1 cellular context compared by ENCODE assay signal in the genomic region with DNA sequence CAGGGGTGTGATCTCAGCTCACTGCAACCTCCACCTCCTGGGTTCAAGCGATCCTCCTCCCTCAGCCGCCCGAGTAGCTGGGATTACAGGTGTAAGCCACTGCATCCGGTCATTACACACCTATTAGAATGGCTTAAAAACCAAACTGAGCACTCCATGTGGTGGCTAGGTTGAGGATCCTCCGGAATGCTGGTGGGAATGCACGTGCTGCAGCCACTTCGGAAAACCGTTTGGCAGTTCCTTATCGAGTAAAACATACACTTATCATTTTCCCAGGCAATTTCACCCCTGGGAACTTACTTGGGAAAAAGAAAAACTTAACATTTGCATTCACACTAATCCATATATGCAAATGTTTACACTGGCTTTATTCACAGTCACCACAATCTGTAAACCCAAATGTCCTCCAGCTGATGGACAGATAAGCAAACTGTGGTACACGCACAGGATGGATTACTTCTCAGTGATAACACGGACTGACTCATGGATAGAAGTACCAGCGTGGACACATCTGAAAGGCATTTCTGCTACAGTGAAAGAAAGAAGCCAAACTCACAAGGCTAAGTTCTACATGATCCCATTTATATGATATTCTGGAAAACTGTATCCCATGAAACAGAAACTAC.
A peak's percentile ranks its signal among the peaks of the same experiment; 100 is the strongest.
TF ChIP-seq lines count a peak whose summit lies in the region.

No MANE protein-coding gene starts in this region.

TF ChIP-seq in K562, 482 proteins besides CTCF, POLR2A, EP300 and RAD21 (continues in another document):
- TF ChIP-seq RNF2 (IDR thresholded peaks at IDR 0.05) (no peak), RBM14 (IDR thresholded peaks at IDR 0.05; ENCODE audit: borderline replicate concordance, insufficient read depth, low read depth, low read length) (no peak), ZNF707 (CRISPR knock-in tag; conservative IDR thresholded peaks at IDR 0.05) (no peak), CBFA2T3 (IDR thresholded peaks at IDR 0.05) (peak; percentile 79), ZBTB49 (CRISPR knock-in tag; IDR thresholded peaks at IDR 0.05; ENCODE audit: borderline replicate concordance) (no peak), NRF1 (conservative IDR thresholded peaks at IDR 0.05 in 1 of 2, IDR thresholded peaks at IDR 0.05 in 1 of 2) (no peak), POLR2AphosphoS2 (IDR thresholded peaks at IDR 0.05; ENCODE audit: low read length) (no peak), ZNF23 (CRISPR knock-in tag; IDR thresholded peaks at IDR 0.05) (no peak), HLTF (IDR thresholded peaks at IDR 0.05) (no peak), PHTF2 (CRISPR knock-in tag; IDR thresholded peaks at IDR 0.05) (no peak), ZEB2 (IDR thresholded peaks at IDR 0.05) (no peak), RUNX1 (IDR thresholded peaks at IDR 0.05; ENCODE audit: low read depth) (no peak), TEAD1 (CRISPR knock-in tag; IDR thresholded peaks at IDR 0.05) (no peak), ZBTB8A (IDR thresholded peaks at IDR 0.05; ENCODE audit: partially characterized antibody) (no peak), SMARCA5 (IDR thresholded peaks at IDR 0.05) (no peak), FOXJ2 (tag; IDR thresholded peaks at IDR 0.05) (no peak), KAT2B (IDR thresholded peaks at IDR 0.05; ENCODE audit: low read depth, low read length) (no peak), TFAM (CRISPR knock-in tag; conservative IDR thresholded peaks at IDR 0.05) (no peak), RBM34 (IDR thresholded peaks at IDR 0.05; ENCODE audit: borderline replicate concordance, insufficient read depth, low read length) (no peak), CBX1 (IDR thresholded peaks at IDR 0.05; ENCODE audit: low read depth) (no peak), ZNF274 (IDR thresholded peaks at IDR 0.05; ENCODE audit: borderline replicate concordance, low read depth, low read length) (no peak), NBN (IDR thresholded peaks at IDR 0.05; ENCODE audit: low read depth) (no peak), ZNF507 (tag; conservative IDR thresholded peaks at IDR 0.05) (no peak), ZNF592 (IDR thresholded peaks at IDR 0.05) (no peak), ZNF318 (IDR thresholded peaks at IDR 0.05; ENCODE audit: borderline replicate concordance in 1 of 2, low read depth in 1 of 2) (no peak), HNRNPUL1 (IDR thresholded peaks at IDR 0.05; ENCODE audit: low read length) (no peak), CCNT2 (IDR thresholded peaks at IDR 0.05; ENCODE audit: borderline replicate concordance, extremely low read depth, insufficient read length, low read depth, low read length) (no peak)
- TF ChIP-seq, protein P1, sequence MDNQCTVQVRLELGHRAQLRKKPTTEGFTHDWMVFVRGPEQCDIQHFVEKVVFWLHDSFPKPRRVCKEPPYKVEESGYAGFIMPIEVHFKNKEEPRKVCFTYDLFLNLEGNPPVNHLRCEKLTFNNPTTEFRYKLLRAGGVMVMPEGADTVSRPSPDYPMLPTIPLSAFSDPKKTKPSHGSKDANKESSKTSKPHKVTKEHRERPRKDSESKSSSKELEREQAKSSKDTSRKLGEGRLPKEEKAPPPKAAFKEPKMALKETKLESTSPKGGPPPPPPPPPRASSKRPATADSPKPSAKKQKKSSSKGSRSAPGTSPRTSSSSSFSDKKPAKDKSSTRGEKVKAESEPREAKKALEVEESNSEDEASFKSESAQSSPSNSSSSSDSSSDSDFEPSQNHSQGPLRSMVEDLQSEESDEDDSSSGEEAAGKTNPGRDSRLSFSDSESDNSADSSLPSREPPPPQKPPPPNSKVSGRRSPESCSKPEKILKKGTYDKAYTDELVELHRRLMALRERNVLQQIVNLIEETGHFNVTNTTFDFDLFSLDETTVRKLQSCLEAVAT (IDR thresholded peaks at IDR 0.05) = no peak
- TF ChIP-seq, protein P2, sequence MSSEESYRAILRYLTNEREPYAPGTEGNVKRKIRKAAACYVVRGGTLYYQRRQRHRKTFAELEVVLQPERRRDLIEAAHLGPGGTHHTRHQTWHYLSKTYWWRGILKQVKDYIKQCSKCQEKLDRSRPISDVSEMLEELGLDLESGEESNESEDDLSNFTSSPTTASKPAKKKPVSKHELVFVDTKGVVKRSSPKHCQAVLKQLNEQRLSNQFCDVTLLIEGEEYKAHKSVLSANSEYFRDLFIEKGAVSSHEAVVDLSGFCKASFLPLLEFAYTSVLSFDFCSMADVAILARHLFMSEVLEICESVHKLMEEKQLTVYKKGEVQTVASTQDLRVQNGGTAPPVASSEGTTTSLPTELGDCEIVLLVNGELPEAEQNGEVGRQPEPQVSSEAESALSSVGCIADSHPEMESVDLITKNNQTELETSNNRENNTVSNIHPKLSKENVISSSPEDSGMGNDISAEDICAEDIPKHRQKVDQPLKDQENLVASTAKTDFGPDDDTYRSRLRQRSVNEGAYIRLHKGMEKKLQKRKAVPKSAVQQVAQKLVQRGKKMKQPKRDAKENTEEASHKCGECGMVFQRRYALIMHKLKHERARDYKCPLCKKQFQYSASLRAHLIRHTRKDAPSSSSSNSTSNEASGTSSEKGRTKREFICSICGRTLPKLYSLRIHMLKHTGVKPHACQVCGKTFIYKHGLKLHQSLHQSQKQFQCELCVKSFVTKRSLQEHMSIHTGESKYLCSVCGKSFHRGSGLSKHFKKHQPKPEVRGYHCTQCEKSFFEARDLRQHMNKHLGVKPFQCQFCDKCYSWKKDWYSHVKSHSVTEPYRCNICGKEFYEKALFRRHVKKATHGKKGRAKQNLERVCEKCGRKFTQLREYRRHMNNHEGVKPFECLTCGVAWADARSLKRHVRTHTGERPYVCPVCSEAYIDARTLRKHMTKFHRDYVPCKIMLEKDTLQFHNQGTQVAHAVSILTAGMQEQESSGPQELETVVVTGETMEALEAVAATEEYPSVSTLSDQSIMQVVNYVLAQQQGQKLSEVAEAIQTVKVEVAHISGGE (CRISPR knock-in tag; IDR thresholded peaks at IDR 0.05) = no peak
- TF ChIP-seq, protein P3, sequence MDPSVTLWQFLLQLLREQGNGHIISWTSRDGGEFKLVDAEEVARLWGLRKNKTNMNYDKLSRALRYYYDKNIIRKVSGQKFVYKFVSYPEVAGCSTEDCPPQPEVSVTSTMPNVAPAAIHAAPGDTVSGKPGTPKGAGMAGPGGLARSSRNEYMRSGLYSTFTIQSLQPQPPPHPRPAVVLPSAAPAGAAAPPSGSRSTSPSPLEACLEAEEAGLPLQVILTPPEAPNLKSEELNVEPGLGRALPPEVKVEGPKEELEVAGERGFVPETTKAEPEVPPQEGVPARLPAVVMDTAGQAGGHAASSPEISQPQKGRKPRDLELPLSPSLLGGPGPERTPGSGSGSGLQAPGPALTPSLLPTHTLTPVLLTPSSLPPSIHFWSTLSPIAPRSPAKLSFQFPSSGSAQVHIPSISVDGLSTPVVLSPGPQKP (CRISPR knock-in tag; IDR thresholded peaks at IDR 0.05) = no peak
